ENCODE assay signal across 23 cellular contexts in the genomic region with DNA sequence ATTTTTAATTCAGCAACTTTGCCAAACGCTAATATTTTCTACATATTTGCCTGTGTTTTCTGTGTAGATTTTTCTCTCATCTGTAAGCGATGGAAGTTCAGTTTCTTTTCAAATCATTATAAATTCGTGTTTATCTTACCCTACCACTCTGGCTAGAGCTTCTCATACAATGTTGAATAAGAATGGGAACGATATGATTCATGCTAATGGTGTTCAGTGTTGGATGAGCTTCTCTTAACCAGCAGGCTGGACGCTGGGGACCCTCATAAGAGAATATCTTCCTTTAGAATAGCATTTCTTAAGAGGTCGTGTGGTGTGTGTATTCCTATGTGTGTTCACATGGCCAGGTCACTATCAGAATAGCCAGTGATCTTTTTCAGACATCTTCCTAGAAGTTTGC. TPM values are rescaled to one million over a fixed set of nuclear protein-coding genes. Genes with fewer than 3 reads are reported as not detected.
DNase-seq lines count a peak whose midpoint lies in the region; ATAC-seq, FAIRE-seq and TF ChIP-seq lines count a peak whose summit lies in the region.
"Had no signal": no experiment of that assay in that cellular context is flagged by ENCODE, and none has a peak within 500 bp of the region (broad histone marks: within the 10 kb centered on the region; RNA-seq: fewer than 3 reads in every experiment).

No MANE protein-coding gene starts in this region.

- TF ChIP-seq CTCF in VCaP (conservative IDR thresholded peaks at IDR 0.05) (no peak), nephron progenitor cell (IDR thresholded peaks at IDR 0.05) (no peak), Caco-2 (IDR thresholded peaks at IDR 0.05; ENCODE audit: insufficient read depth in 1 of 2, low read depth in 1 of 2, low read length in 1 of 2, severe bottlenecking in 1 of 2, unreplicated experiment in 1 of 2) (no peak)
- no peak for TF ChIP-seq CTCF in CD4-positive, alpha-beta T cell (IDR thresholded peaks at IDR 0.05)

- DNase-seq in astrocyte of the hippocampus (ENCODE audit: low read depth, low spot score) (peak; percentile 52), nephron progenitor cell (no peak), Caco-2 (no peak)
- DNase-seq in CD4-positive, alpha-beta T cell = no peak
- no peak for DNase-seq in stimulated activated CD4-positive, alpha-beta T cell treated with anti-CD3 and anti-CD28 coated beads, Interleukin-4, amount 100 ng/mL, for 4 hours
- DNase-seq: AML-193; Calu3; CD4-positive, alpha-beta memory T cell; CD8-positive, alpha-beta memory T cell; COR-L47; GDM1 had no signal

- H3K4me3 Mint-ChIP-seq in nephron progenitor cell (no peak overlapping the region), Caco-2 (ENCODE audit: unreplicated experiment) (no peak overlapping the region)
- no peak overlapping the region for H3K4me3 Mint-ChIP-seq in CD4-positive, alpha-beta T cell
- H3K4me3 Mint-ChIP-seq: B cell; CD4-positive, alpha-beta memory T cell; CD8-positive, alpha-beta memory T cell had no signal

- ATAC-seq in HG02759 (IDR thresholded peaks at IDR 0.05; ENCODE audit: unreplicated experiment) = no peak
- no peak for ATAC-seq in CD4-positive, alpha-beta T cell (ENCODE audit: poor library complexity)
- ATAC-seq: A549, GM12878 had no signal

- H3K9me3 Mint-ChIP-seq in nephron progenitor cell (peaks cover 71% of the 10 kb centered on the region), Caco-2 (ENCODE audit: unreplicated experiment) (no peaks in the 10 kb centered on the region)
- no peaks in the 10 kb centered on the region for H3K9me3 Mint-ChIP-seq in CD4-positive, alpha-beta T cell
- H3K9me3 Mint-ChIP-seq: CD8-positive, alpha-beta memory T cell had no signal

- H3K4me1 Mint-ChIP-seq in nephron progenitor cell (peaks cover 46% of the 10 kb centered on the region), Caco-2 (ENCODE audit: low read depth, unreplicated experiment) (no peaks in the 10 kb centered on the region)
- no peaks in the 10 kb centered on the region for H3K4me1 Mint-ChIP-seq in CD4-positive, alpha-beta T cell (ENCODE audit: low read depth)
- H3K4me1 Mint-ChIP-seq: B cell; CD4-positive, alpha-beta memory T cell; CD8-positive, alpha-beta memory T cell had no signal

- H3K4me3 ChIP-seq in Caco-2 (ENCODE audit: low read depth, low read length) = no peak overlapping the region
- H3K4me3 ChIP-seq: A549; BLaER1 treated with 17β-estradiol and CSF1 and Interleukin-3, amounts not matched to agents 10 nM and 100 nM; GM12878 had no signal

- no peaks in the 10 kb centered on the region for H3K27me3 ChIP-seq in CD4-positive, alpha-beta T cell (ENCODE audit: control insufficient read depth, insufficient read depth, low read length)
- no peaks in the 10 kb centered on the region for H3K27me3 ChIP-seq in Caco-2 (replicated peaks; ENCODE audit: control insufficient read depth, insufficient read depth, low read length)

- H3K27me3 Mint-ChIP-seq in nephron progenitor cell (ENCODE audit: low read depth, poor library complexity) (no peaks in the 10 kb centered on the region), Caco-2 (ENCODE audit: insufficient read depth, unreplicated experiment) (no peaks in the 10 kb centered on the region)
- no peaks in the 10 kb centered on the region for H3K27me3 Mint-ChIP-seq in CD4-positive, alpha-beta T cell
- H3K27me3 Mint-ChIP-seq: B cell; CD4-positive, alpha-beta memory T cell had no signal

- CTCF ChIA-PET in CD4-positive, alpha-beta T cell (lab: Charles Lee) = no interaction called here
- CTCF ChIA-PET in Caco-2 (lab: Charles Lee) = no interaction called here

- H3K27ac Mint-ChIP-seq in nephron progenitor cell (peak overlapping the region; percentile 41), Caco-2 (ENCODE audit: unreplicated experiment) (no peak overlapping the region)
- H3K27ac Mint-ChIP-seq in CD4-positive, alpha-beta T cell = no peak overlapping the region
- H3K27ac Mint-ChIP-seq: B cell; CD4-positive, alpha-beta memory T cell; CD8-positive, alpha-beta memory T cell had no signal

- H3K36me3 Mint-ChIP-seq in nephron progenitor cell (ENCODE audit: low read depth) (peaks cover 71% of the 10 kb centered on the region), Caco-2 (ENCODE audit: insufficient read depth, unreplicated experiment) (peaks cover 39% of the 10 kb centered on the region)
- peaks cover 53% of the 10 kb centered on the region for H3K36me3 Mint-ChIP-seq in CD4-positive, alpha-beta T cell (ENCODE audit: low read depth)

- intact Hi-C loops in CD4-positive, alpha-beta T cell (cut with DNase I, micrococcal nuclease) = no loop called here
- intact Hi-C loops in Caco-2 (cut with micrococcal nuclease; ENCODE audit: unreplicated experiment) = no loop called here

- H3K36me3 ChIP-seq in Caco-2 (ENCODE audit: control insufficient read depth, insufficient read depth, low read length) = no peaks in the 10 kb centered on the region

- no peaks in the 10 kb centered on the region for H3K4me1 ChIP-seq in Caco-2
- H3K4me1 ChIP-seq: A549 had no signal

- peak; percentile 58 for FAIRE-seq in G401.6 (lab: Jason Lieb, UNC)
- FAIRE-seq: D721Med, GM12878, GM12892, GM18507 had no signal

- H3K27ac ChIP-seq in VCaP = peak overlapping the region; percentile 75
- no peak overlapping the region for H3K27ac ChIP-seq in CD4-positive, alpha-beta T cell (ENCODE audit: low read depth, low read length)
- H3K27ac ChIP-seq: 22Rv1; A549; BLaER1 treated with 17β-estradiol and CSF1 and Interleukin-3, amounts not matched to agents 10 nM and 100 nM; C4-2B had no signal

- no TSS peak for BruUV-seq in Caco-2 (replicated peaks; lab: Mats Ljungman, UMichigan)

- no peaks in the 10 kb centered on the region for H3K9me3 ChIP-seq in CD4-positive, alpha-beta T cell (ENCODE audit: control insufficient read depth, low read length)
- no peaks in the 10 kb centered on the region for H3K9me3 ChIP-seq in Caco-2
- H3K9me3 ChIP-seq: A549 had no signal

- POLR2A ChIA-PET in CD4-positive, alpha-beta T cell (lab: Charles Lee) = no interaction called here
- POLR2A ChIA-PET in Caco-2 (lab: Charles Lee) = no interaction called here

RNA-seq across cellular contexts. Expression of a gene that starts 31.0 kb away (rescaled TPM):
- 1 to 10 TPM; 2.7 to 2.9 TPM for total RNA-seq in CD4-positive, alpha-beta T cell
- 30.5 and 34.9 TPM in 2 replicates for total RNA-seq in Caco-2 (2022)

RNA-seq across cellular contexts. Expression of a gene that starts 31.3 kb away (rescaled TPM):
- total RNA-seq in CD4-positive, alpha-beta T cell = 1 to 10 TPM; 4.0 to 5.1 TPM
- 23.8 and 23.9 TPM in 2 replicates for total RNA-seq in Caco-2 (2022)

RNA-seq across cellular contexts. Expression of a gene that starts 36.0 kb away (rescaled TPM):
- total RNA-seq in CD4-positive, alpha-beta T cell = 1 to 10 TPM; 1.4 to 1.5 TPM
- 4.2 and 5.9 TPM in 2 replicates for total RNA-seq in Caco-2 (2022)
